25 cellular contexts compared by ENCODE assay signal in the genomic region with DNA sequence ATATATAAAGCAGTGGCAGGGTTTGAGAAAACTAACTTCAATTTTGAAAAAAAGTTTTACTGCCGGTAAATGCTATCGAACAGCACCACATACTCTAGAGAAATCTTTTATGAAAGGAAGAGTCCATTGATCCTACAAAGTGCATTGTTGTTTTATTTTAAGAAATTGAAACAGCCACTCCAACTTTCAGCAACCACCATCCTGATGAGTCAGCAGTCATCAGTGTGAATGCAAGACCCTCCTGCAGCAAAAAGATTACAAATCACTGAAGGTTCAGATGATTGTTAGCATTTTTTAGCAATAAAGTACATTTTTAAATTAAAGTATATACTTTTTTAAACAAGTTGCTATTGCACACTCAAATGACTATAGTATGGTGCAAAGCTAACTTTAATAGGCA.
"Had no signal": no experiment of that assay in that cellular context is flagged by ENCODE, and none has a peak within 500 bp of the region (broad histone marks: within the 10 kb centered on the region; RNA-seq: fewer than 3 reads in every experiment).

No MANE protein-coding gene starts in this region.

- ATAC-seq: effector memory CD8-positive, alpha-beta T cell; esophagus mucosa; gastrocnemius medialis; heart right ventricle; left cardiac atrium; left lung; left ventricle myocardium superior; lower lobe of right lung; naive thymus-derived CD4-positive, alpha-beta T cell had no signal

- H3K27ac ChIP-seq: colonic mucosa, epithelial cell of prostate, esophagus squamous epithelium, gastrocnemius medialis, heart right ventricle, left lung, lower lobe of right lung had no signal

- DNase-seq: colonic mucosa; cortex of kidney; effector CD8-positive, alpha-beta T cell; effector memory CD8-positive, alpha-beta T cell; endodermal cell; erythroblast; esophagus squamous epithelium; foreskin fibroblast; foreskin melanocyte; gastrocnemius medialis; glutamatergic neuron; head of caudate nucleus; heart right ventricle; hippocampal formation; left cardiac atrium; left lung; left ventricle myocardium superior; lower lobe of right lung; mesenchymal stem cell; naive thymus-derived CD4-positive, alpha-beta T cell had no signal

- FAIRE-seq: endometrium, islet of Langerhans, keratinocyte had no signal

- H3K4me1 ChIP-seq: colonic mucosa, esophagus squamous epithelium, gastrocnemius medialis, heart right ventricle, left lung, lower lobe of right lung had no signal

- H3K4me3 ChIP-seq: colonic mucosa, esophagus squamous epithelium, gastrocnemius medialis, heart right ventricle, left lung, lower lobe of right lung had no signal

- H3K9me3 ChIP-seq: colonic mucosa, gastrocnemius medialis, lower lobe of right lung had no signal

- H3K36me3 ChIP-seq: colonic mucosa, esophagus squamous epithelium, gastrocnemius medialis, heart right ventricle, left lung, lower lobe of right lung had no signal

- H3K27me3 ChIP-seq: colonic mucosa, esophagus squamous epithelium, gastrocnemius medialis, heart right ventricle, left lung had no signal
